Comparison of ENCODE assay signal across 4 cellular contexts in genomic region chr5:151579146-151579545, GRCh38. TPM values are rescaled to one million over a fixed set of nuclear protein-coding genes. Genes with fewer than 3 reads are reported as not detected.
"Had no signal": no experiment of that assay in that cellular context is flagged by ENCODE, and none has a peak within 500 bp of the region (broad histone marks: within the 10 kb centered on the region; RNA-seq: fewer than 3 reads in every experiment).

No MANE protein-coding gene starts in this region.

RNA-seq across cellular contexts. Expression of gene FAT2, which starts 12.0 kb away (rescaled TPM):
- total RNA-seq: GM23248, HepG2, HFFc6 had no signal
- polyA plus RNA-seq: GM23248, HepG2, IgD-negative memory B cell had no signal
